ENCODE assay signal across 8 cellular contexts in the genomic region with DNA sequence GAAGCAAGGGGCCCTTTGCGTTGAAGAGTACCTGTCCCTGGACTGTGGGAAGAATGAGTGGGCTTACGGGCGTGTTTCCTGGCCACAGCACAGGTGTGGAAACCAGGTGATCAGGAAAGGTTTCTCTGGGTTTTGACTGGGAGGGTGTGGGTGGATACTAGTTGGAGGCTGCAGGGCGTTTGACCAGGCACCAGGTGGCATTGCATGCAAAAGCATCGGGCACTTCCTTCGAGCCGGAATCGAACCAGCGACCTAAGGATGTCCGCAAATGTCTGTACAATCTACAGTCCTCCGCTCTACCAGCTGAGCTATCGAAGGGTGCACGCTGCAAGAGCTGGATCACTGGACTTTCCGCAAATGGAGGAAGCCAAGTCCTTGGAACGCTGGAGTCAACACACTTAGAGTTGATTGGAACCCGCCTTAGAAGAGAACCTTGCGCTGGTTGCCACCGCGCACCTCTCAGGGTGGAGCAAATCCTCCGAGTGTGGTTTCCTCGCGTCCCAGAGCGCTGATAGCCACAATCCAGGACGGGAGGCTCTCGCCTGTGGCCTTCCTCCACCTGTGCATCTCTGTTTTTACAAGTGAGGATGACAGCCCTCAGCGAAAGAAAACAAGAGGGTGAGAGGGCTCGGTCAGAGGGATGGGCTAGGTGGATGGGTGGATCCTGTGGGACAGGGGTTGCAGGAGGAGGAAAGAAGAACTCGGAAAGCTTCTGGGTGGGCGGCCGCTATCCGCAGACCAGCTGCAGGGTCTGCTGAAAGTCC. TPM values are rescaled to one million over a fixed set of nuclear protein-coding genes. Genes with fewer than 3 reads are reported as not detected.
DNase-seq lines count a peak whose midpoint lies in the region; ATAC-seq and TF ChIP-seq lines count a peak whose summit lies in the region.

No MANE protein-coding gene starts in this region.

- peak overlapping the region; percentile 21 for H2AFZ ChIP-seq in hepatocyte

- ATAC-seq in GM18909 (IDR thresholded peaks at IDR 0.05; ENCODE audit: poor library complexity, unreplicated experiment) = peak; percentile 66
- ATAC-seq in activated naive CD8-positive, alpha-beta T cell treated with anti-CD3 and anti-CD28 coated beads, Interleukin-2, amount 10 ng/mL, durations not matched to agents 7 days and 5 days (ENCODE audit: low read depth) = peak; percentile 81
- ATAC-seq in gastrocnemius medialis = no peak
- no peak for ATAC-seq in HG02588 (IDR thresholded peaks at IDR 0.05; ENCODE audit: unreplicated experiment)

- no peaks in the 10 kb centered on the region for H3K9me3 ChIP-seq in hepatocyte (ENCODE audit: low read depth)
- H3K9me3 ChIP-seq in gastrocnemius medialis = no peaks in the 10 kb centered on the region

- WGBS in hepatocyte (ENCODE audit: low lambda C conversion rate, missing lambda C conversion rate) = 7% methylated on average over 31 of the region's 31 CpGs

- H3K9me3 Mint-ChIP-seq in activated naive CD8-positive, alpha-beta T cell treated with anti-CD3 and anti-CD28 coated beads, Interleukin-2, amount 10 ng/mL, durations not matched to agents 7 days and 5 days = peaks cover 1% of the 10 kb centered on the region

- intact Hi-C loops in gastrocnemius medialis (cut with DNase I; ENCODE audit: low total_unique reads) = loop anchor here (1.0 kb wide), 1 partner anchor 28 kb away; no protein-coding TSS in a partner anchor

- no peaks in the 10 kb centered on the region for H3K4me1 ChIP-seq in hepatocyte (ENCODE audit: insufficient read depth)
- H3K4me1 ChIP-seq in gastrocnemius medialis = no peaks in the 10 kb centered on the region

- in situ Hi-C loops in gastrocnemius medialis (cut with MboI; ENCODE audit: low sequenced_read_pairs in 4 of 4) = no loop called here

- no peaks in the 10 kb centered on the region for H3K79me2 ChIP-seq in hepatocyte

- H3K36me3 ChIP-seq in hepatocyte (replicated peaks; ENCODE audit: insufficient read depth, low read depth) (no peaks in the 10 kb centered on the region), gastrocnemius medialis (no peaks in the 10 kb centered on the region)

- no peak for TF ChIP-seq POLR2A in gastrocnemius medialis (IDR thresholded peaks at IDR 0.05)

- no peaks in the 10 kb centered on the region for H4K20me1 ChIP-seq in hepatocyte (ENCODE audit: insufficient read depth, poor library complexity, severe bottlenecking)

- H3K36me3 Mint-ChIP-seq in activated naive CD8-positive, alpha-beta T cell treated with anti-CD3 and anti-CD28 coated beads, Interleukin-2, amount 10 ng/mL, durations not matched to agents 7 days and 5 days = peaks cover 2% of the 10 kb centered on the region

- H3K27ac ChIP-seq in HL-60 (replicated peaks) = no peak overlapping the region
- H3K27ac ChIP-seq in hepatocyte = no peak overlapping the region
- no peak overlapping the region for H3K27ac ChIP-seq in gastrocnemius medialis

- TF ChIP-seq CTCF in HL-60 (IDR thresholded peaks at IDR 0.05; ENCODE audit: insufficient read depth, low read length) = peak; percentile 57
- TF ChIP-seq CTCF in hepatocyte (IDR thresholded peaks at IDR 0.05; ENCODE audit: poor library complexity) = peak; percentile 39
- peak in 4 of 5 experiments; percentile 27 to 49 (median 44) for TF ChIP-seq CTCF in gastrocnemius medialis (IDR thresholded peaks at IDR 0.05 in 4 of 5, conservative IDR thresholded peaks at IDR 0.05 in 1 of 5)

- peaks cover 43% of the 10 kb centered on the region for H3K4me1 Mint-ChIP-seq in activated naive CD8-positive, alpha-beta T cell treated with anti-CD3 and anti-CD28 coated beads, Interleukin-2, amount 10 ng/mL, durations not matched to agents 7 days and 5 days

- H3K4me2 ChIP-seq in hepatocyte = peak overlapping the region; percentile 72

- peaks cover under 1% of the 10 kb centered on the region for H3K27me3 ChIP-seq in HL-60 (ENCODE audit: insufficient read depth, poor library complexity, severe bottlenecking)
- H3K27me3 ChIP-seq in hepatocyte = peaks cover 20% of the 10 kb centered on the region
- peaks cover 59 to 64% (median 61%) of the 10 kb centered on the region in 3 donors for H3K27me3 ChIP-seq in gastrocnemius medialis

- DNase-seq in Ammon's horn (ENCODE audit: low spot score) (peak; percentile 60), HL-60 (ENCODE audit: low read depth in 1 of 2, low spot score in 1 of 2) (peak; percentile 63 to 89), SKM-1 treated with dmso at 0.1 percent for 144 hours (lab: John Stamatoyannopoulos, UW; ENCODE audit: unreplicated experiment) (peak; percentile 59), hepatocyte (ENCODE audit: low spot score) (peak; percentile 74), gastrocnemius medialis (peak; percentile 6 to 19)
- peak; percentile 75 for DNase-seq in activated naive CD8-positive, alpha-beta T cell treated with anti-CD3 and anti-CD28 coated beads, Interleukin-2, amount 10 ng/mL, durations not matched to agents 7 days and 5 days

- no peaks in the 10 kb centered on the region for H3K9me2 ChIP-seq in hepatocyte (replicated peaks; ENCODE audit: insufficient read depth)

- H3K27me3 Mint-ChIP-seq in activated naive CD8-positive, alpha-beta T cell treated with anti-CD3 and anti-CD28 coated beads, Interleukin-2, amount 10 ng/mL, durations not matched to agents 7 days and 5 days = peaks cover 19% of the 10 kb centered on the region

- POLR2A ChIA-PET in activated naive CD8-positive, alpha-beta T cell treated with anti-CD3 and anti-CD28 coated beads, Interleukin-2, amount 10 ng/mL, durations not matched to agents 7 days and 5 days (lab: Charles Lee) = interaction anchor here (0.6 to 1.0 kb wide), 4 partner anchors 18 to 209 kb away, joined by 3 to 9 read pairs (median 3); no protein-coding TSS in a partner anchor

- H3K4me3 ChIP-seq in HL-60 (replicated peaks; ENCODE audit: insufficient read depth, low read length) = peak overlapping the region; percentile 53
- H3K4me3 ChIP-seq in hepatocyte = no peak overlapping the region
- H3K4me3 ChIP-seq in gastrocnemius medialis = peak overlapping the region in 2 of 4 donors; percentile 21 to 28

- H3K27ac Mint-ChIP-seq in activated naive CD8-positive, alpha-beta T cell treated with anti-CD3 and anti-CD28 coated beads, Interleukin-2, amount 10 ng/mL, durations not matched to agents 7 days and 5 days = peak overlapping the region; percentile 1

- H3K4me3 Mint-ChIP-seq in activated naive CD8-positive, alpha-beta T cell treated with anti-CD3 and anti-CD28 coated beads, Interleukin-2, amount 10 ng/mL, durations not matched to agents 7 days and 5 days = peak overlapping the region; percentile 83

RNA-seq across cellular contexts. Expression of gene RNASE4, which starts 21.2 kb away (rescaled TPM):
- total RNA-seq in activated naive CD8-positive, alpha-beta T cell treated with anti-CD3 and anti-CD28 coated beads, Interleukin-2, amount 10 ng/mL, durations not matched to agents 7 days and 5 days = 1 to 10 TPM in 1 of 2 experiments, under 1 TPM in 1; 0.62 to 1.0 TPM
- total RNA-seq in hepatocyte (76.8 and 96.2 TPM in 2 replicates), gastrocnemius medialis (10 to 100 TPM; 12.2 to 21.3 (median 18.9) TPM)
- 31.1 and 44.5 TPM in 2 replicates for polyA plus RNA-seq in hepatocyte

RNA-seq across cellular contexts. Expression of gene OR6S1, which starts 21.7 kb away (rescaled TPM):
- not detected for total RNA-seq in activated naive CD8-positive, alpha-beta T cell treated with anti-CD3 and anti-CD28 coated beads, Interleukin-2, amount 10 ng/mL, durations not matched to agents 7 days and 5 days
- total RNA-seq in hepatocyte (not detected in 2 replicates), gastrocnemius medialis (not detected)
- not detected in 2 replicates for polyA plus RNA-seq in hepatocyte

RNA-seq across cellular contexts. Expression of gene ANG, which starts 25.4 kb away (rescaled TPM):
- total RNA-seq in activated naive CD8-positive, alpha-beta T cell treated with anti-CD3 and anti-CD28 coated beads, Interleukin-2, amount 10 ng/mL, durations not matched to agents 7 days and 5 days = 1 to 10 TPM; 1.0 to 1.5 TPM
- total RNA-seq in hepatocyte (72.6 and 79.1 TPM in 2 replicates), gastrocnemius medialis (10 to 100 TPM in 1 of 4 donors, 1 to 10 TPM in 3; 3.9 to 10.5 (median 5.6) TPM)
- 67.4 and 103 TPM in 2 replicates for polyA plus RNA-seq in hepatocyte

Comparison
In these comparisons a context has a peak if more than half of its experiments do, and no peak if none do; other contexts are left out.
1. DNase-seq: peak in every context shown above with its lines; median percentile 76 in HL-60; 75 in activated naive CD8-positive, alpha-beta T cell treated with anti-CD3 and anti-CD28 coated beads, Interleukin-2, amount 10 ng/mL, durations not matched to agents 7 days and 5 days; 74 in hepatocyte; 60 in Ammon's horn; 59 in SKM-1 treated with dmso at 0.1 percent for 144 hours; 12 in gastrocnemius medialis.
2. ATAC-seq: peak in GM18909 (single experiment) and activated naive CD8-positive, alpha-beta T cell treated with anti-CD3 and anti-CD28 coated beads, Interleukin-2, amount 10 ng/mL, durations not matched to agents 7 days and 5 days (single experiment); none in gastrocnemius medialis (0 of 2) and HG02588 (single experiment).
3. RNA of gene RNASE4, which starts 21.2 kb away (total RNA-seq): 76.8 to 96.2 TPM in hepatocyte and 12.2 to 21.3 TPM in gastrocnemius medialis; 0.62 to 1.0 TPM in activated naive CD8-positive, alpha-beta T cell treated with anti-CD3 and anti-CD28 coated beads, Interleukin-2, amount 10 ng/mL, durations not matched to agents 7 days and 5 days; every median in the first group is over 4 times any median in the second.
4. Peak in every context shown above with its lines, with median percentiles within 50 percentile points of each other: CTCF ChIP-seq.